In the genomic region with DNA sequence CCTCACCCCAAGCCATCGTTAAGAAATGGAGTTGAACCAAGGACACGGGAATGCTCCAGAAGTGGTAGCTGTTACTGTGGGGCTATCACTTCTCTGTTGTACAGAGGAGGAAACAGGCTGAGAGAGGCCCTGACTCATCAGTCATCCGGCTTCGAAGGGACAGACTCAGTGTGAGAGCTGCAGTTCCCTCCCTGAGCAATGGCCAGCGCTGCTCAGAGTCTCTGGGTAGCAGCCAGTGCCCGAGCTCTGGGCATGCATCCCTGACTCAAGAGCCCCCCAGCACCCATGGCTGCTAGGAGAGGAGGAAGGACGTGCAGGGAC, we compare ENCODE assay signal across 14 cellular contexts.
A peak's percentile ranks its signal among the peaks of the same experiment; 100 is the strongest.
DNase-seq lines count a peak whose midpoint lies in the region; ATAC-seq lines count a peak whose summit lies in the region.
"Had no signal": no experiment of that assay in that cellular context is flagged by ENCODE, and none has a peak within 500 bp of the region (broad histone marks: within the 10 kb centered on the region; RNA-seq: fewer than 3 reads in every experiment).

No MANE protein-coding gene starts in this region.

- ATAC-seq in T-helper 17 cell: no peak
- ATAC-seq in HG02973 (IDR thresholded peaks at IDR 0.05; ENCODE audit: unreplicated experiment): no peak
- ATAC-seq in GM21447 (IDR thresholded peaks at IDR 0.05; ENCODE audit: unreplicated experiment): no peak
- ATAC-seq: activated CD4-positive, alpha-beta T cell treated with anti-CD3 and anti-CD28 coated beads for 36 hours; heart left ventricle had no signal

- peaks cover 22% of the 10 kb centered on the region for H3K4me1 Mint-ChIP-seq in T-helper 17 cell

- H3K36me3 Mint-ChIP-seq in T-helper 17 cell (ENCODE audit: low read depth): peaks cover 2% of the 10 kb centered on the region

- DNase-seq in ELR (ENCODE audit: low read depth) (peak; percentile 58), T-helper 17 cell (no peak), fibroblast of gingiva (ENCODE audit: low read depth) (peak; percentile 21), non-pigmented ciliary epithelial cell (ENCODE audit: low read depth) (peak; percentile 17), NAMALWA (ENCODE audit: low spot score) (no peak)
- no peak for DNase-seq in activated naive CD4-positive, alpha-beta T cell treated with anti-CD3 and anti-CD28 coated beads, Interleukin-2, amount 50 U/mL, for 16 hours
- DNase-seq: activated CD4-positive, alpha-beta T cell treated with anti-CD3 and anti-CD28 coated beads for 36 hours; activated gamma-delta T cell; colonic mucosa; heart left ventricle; NCI-H2029; stimulated activated CD4-positive, alpha-beta T cell treated with anti-CD3 and anti-CD28 coated beads, Interleukin-4, amount 100 ng/mL, for 24 hours had no signal

- H3K27me3 Mint-ChIP-seq in T-helper 17 cell: no peaks in the 10 kb centered on the region
- H3K27me3 Mint-ChIP-seq: activated CD4-positive, alpha-beta T cell treated with anti-CD3 and anti-CD28 coated beads for 36 hours had no signal

- peak overlapping the region; percentile 27 for H3K27ac Mint-ChIP-seq in T-helper 17 cell
- H3K27ac Mint-ChIP-seq: activated CD4-positive, alpha-beta T cell treated with anti-CD3 and anti-CD28 coated beads for 36 hours had no signal

- H3K9me3 ChIP-seq in T-helper 17 cell (ENCODE audit: control insufficient read depth, low read length, poor library complexity, severe bottlenecking): no peaks in the 10 kb centered on the region
- H3K9me3 ChIP-seq: colonic mucosa, heart left ventricle had no signal

- H3K4me3 Mint-ChIP-seq in T-helper 17 cell: no peak overlapping the region
- H3K4me3 Mint-ChIP-seq: activated CD4-positive, alpha-beta T cell treated with anti-CD3 and anti-CD28 coated beads for 36 hours had no signal

Comparison
In these comparisons a context has a peak if more than half of its experiments do, and no peak if none do; other contexts are left out.
1. DNase-seq: peak in ELR (single experiment), fibroblast of gingiva (single experiment) and non-pigmented ciliary epithelial cell (single experiment); none in T-helper 17 cell (0 of 3), activated naive CD4-positive, alpha-beta T cell treated with anti-CD3 and anti-CD28 coated beads, Interleukin-2, amount 50 U/mL, for 16 hours (single experiment) and NAMALWA (single experiment).